In genomic region chr10:3836222-3836820, GRCh38 we compare ENCODE assay signal across 9 cellular contexts. TPM values are rescaled to one million over a fixed set of nuclear protein-coding genes. Genes with fewer than 3 reads are reported as not detected.
DNase-seq lines count a peak whose midpoint lies in the region; ATAC-seq and TF ChIP-seq lines count a peak whose summit lies in the region.
"Had no signal": no experiment of that assay in that cellular context is flagged by ENCODE, and none has a peak within 500 bp of the region (broad histone marks: within the 10 kb centered on the region; RNA-seq: fewer than 3 reads in every experiment).

No MANE protein-coding gene starts in this region.

- peaks cover 12 to 14% of the 10 kb centered on the region in 2 donors for H3K4me1 Mint-ChIP-seq in effector memory CD8-positive, alpha-beta T cell (ENCODE audit: low read depth in 2 of 2)

- peak overlapping the region; percentile 73 to 91 for H3K27ac Mint-ChIP-seq in effector memory CD8-positive, alpha-beta T cell

- peak overlapping the region; percentile 59 to 71 for H3K4me3 Mint-ChIP-seq in effector memory CD8-positive, alpha-beta T cell

- H3K27me3 Mint-ChIP-seq in effector memory CD8-positive, alpha-beta T cell: no peaks in the 10 kb centered on the region

- no peak for TF ChIP-seq CTCF in GM13976 (IDR thresholded peaks at IDR 0.05; ENCODE audit: borderline replicate concordance, control extremely low read depth, extremely low read depth, insufficient read depth, missing control alignments)

- DNase-seq in GM13976 (ENCODE audit: low spot score) (peak; percentile 68), LoVo (ENCODE audit: low spot score) (no peak), occipital lobe (lab: John Stamatoyannopoulos, UW) (no peak), NCI-H1092 (lab: John Stamatoyannopoulos, UW) (no peak)
- no peak for DNase-seq in effector memory CD8-positive, alpha-beta T cell
- DNase-seq in NK-92 treated with Interleukin-12 subunit alpha and Interleukin-12 subunit beta, amount 100 ng/mL, for 24 hours (lab: John Stamatoyannopoulos, UW): no peak
- DNase-seq: NCI-H69 had no signal

- H3K36me3 Mint-ChIP-seq in effector memory CD8-positive, alpha-beta T cell (ENCODE audit: insufficient read depth): no peaks in the 10 kb centered on the region

- in situ Hi-C loops in GM13976 (cut with MboI; ENCODE audit: low sequenced_read_pairs, unreplicated experiment): no loop called here

- peak; percentile 49 for ATAC-seq in GM21360 (IDR thresholded peaks at IDR 0.05; ENCODE audit: unreplicated experiment)
- ATAC-seq in HG03196 (IDR thresholded peaks at IDR 0.05; ENCODE audit: unreplicated experiment): peak; percentile 54
- ATAC-seq in effector memory CD8-positive, alpha-beta T cell (replicated peaks): peak; percentile 90

- no peaks in the 10 kb centered on the region for H3K9me3 Mint-ChIP-seq in effector memory CD8-positive, alpha-beta T cell

RNA-seq across cellular contexts. Expression of gene KLF6, which starts 51.3 kb away (rescaled TPM):
- total RNA-seq in occipital lobe: 91.9 TPM
